In the genomic region with DNA sequence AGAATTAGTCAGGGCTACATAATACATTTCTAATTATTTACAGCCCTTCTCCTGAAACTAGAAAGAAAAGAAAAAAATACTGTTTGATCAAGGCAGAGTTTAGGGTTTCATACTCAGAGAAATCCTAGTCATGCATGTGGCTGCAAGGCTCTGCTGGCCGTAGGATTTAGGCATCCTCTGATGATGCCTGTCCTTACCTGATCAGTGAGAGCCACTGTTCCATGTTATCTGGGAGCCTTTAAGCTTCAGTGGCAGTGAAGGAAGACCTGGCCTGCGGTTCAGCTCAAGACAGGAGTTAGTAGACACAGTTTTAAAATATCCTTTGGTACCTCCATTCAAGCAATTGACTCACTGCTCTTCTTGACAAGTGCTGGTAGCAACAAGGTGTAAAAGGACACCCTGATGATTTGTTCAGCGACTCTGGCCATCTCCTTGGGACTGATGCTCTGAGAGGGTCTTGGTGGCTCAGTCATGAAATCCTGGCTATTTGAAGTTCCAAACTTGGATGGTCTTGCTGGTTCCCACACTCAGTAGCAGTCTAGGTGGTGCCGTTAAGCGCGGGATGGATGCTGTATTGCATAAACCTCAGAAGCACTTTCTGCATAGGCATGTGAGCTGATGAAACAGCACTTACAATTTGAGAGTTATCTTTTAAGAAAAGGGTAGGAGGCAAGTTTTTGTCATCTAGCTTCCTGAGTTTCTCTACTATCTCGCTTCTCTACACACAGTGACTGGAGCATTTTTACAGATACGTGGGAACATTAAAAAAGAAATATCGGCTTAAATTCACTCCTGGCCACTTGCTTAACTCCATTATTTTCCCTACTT, we compare ENCODE assay signal across 20 cellular contexts.
A peak's percentile ranks its signal among the peaks of the same experiment; 100 is the strongest.
DNase-seq lines count a peak whose midpoint lies in the region; ATAC-seq, FAIRE-seq and TF ChIP-seq lines count a peak whose summit lies in the region.
"Had no signal": no experiment of that assay in that cellular context is flagged by ENCODE, and none has a peak within 500 bp of the region (broad histone marks: within the 10 kb centered on the region; RNA-seq: fewer than 3 reads in every experiment).

No MANE protein-coding gene starts in this region.

- FAIRE-seq in GM12891 (lab: Jason Lieb, UNC) = peak; percentile 66
- FAIRE-seq: H54 had no signal

- DNase-seq in GM12891 (ENCODE audit: insufficient read length, low spot score) = no peak
- DNase-seq in NCI-H69 (lab: John Stamatoyannopoulos, UW) = peak; percentile 61
- peak; percentile 34 for DNase-seq in fibroblast of peridontal ligament (ENCODE audit: extremely low read depth)
- no peak for DNase-seq in smooth muscle cell (lab: John Stamatoyannopoulos, UW; ENCODE audit: unreplicated experiment)
- DNase-seq in G401 (ENCODE audit: low spot score) = no peak
- no peak for DNase-seq in COR-L47 (lab: John Stamatoyannopoulos, UW)
- DNase-seq: activated CD4-positive, alpha-beta T cell treated with anti-CD3 and anti-CD28 coated beads, Interleukin-2, amount 50 U/mL, for 4 hours; activated gamma-delta T cell; brain microvascular endothelial cell; CD4-positive, CD25-positive, alpha-beta regulatory T cell; DND-41; hippocampal formation; MG63; naive thymus-derived CD4-positive, alpha-beta T cell; NCI-H1694 treated with DMSO at 0.1 percent for 48 hours; NCI-H446 had no signal

- TF ChIP-seq POLR2A in GM12891 (IDR thresholded peaks at IDR 0.05; ENCODE audit: low read depth, low read length) = no peak

- no peaks in the 10 kb centered on the region for H3K36me3 ChIP-seq in smooth muscle cell (ENCODE audit: low read depth)
- H3K36me3 ChIP-seq: brain microvascular endothelial cell, MG63 had no signal

- H3K4me1 ChIP-seq in smooth muscle cell (ENCODE audit: low read depth) = no peaks in the 10 kb centered on the region

- no peaks in the 10 kb centered on the region for H3K9me3 ChIP-seq in smooth muscle cell (replicated peaks; ENCODE audit: low read depth)
- H3K9me3 ChIP-seq: MG63 had no signal

- H3F3A ChIP-seq in smooth muscle cell (ENCODE audit: low read depth) = peaks cover 13% of the 10 kb centered on the region

- H3K27ac ChIP-seq in smooth muscle cell (ENCODE audit: low read depth) = peak overlapping the region; percentile 74
- H3K27ac ChIP-seq: brain microvascular endothelial cell, SK-N-MC had no signal

- WGBS in smooth muscle cell (ENCODE audit: low lambda C conversion rate) = 89% methylated on average over 9 of the region's 9 CpGs

- H3K79me2 ChIP-seq in smooth muscle cell (ENCODE audit: low read depth) = peaks cover 53% of the 10 kb centered on the region

- H4K20me1 ChIP-seq in smooth muscle cell (ENCODE audit: low read depth) = peaks cover 94% of the 10 kb centered on the region

- H3K27me3 ChIP-seq in smooth muscle cell (ENCODE audit: low read depth) = no peaks in the 10 kb centered on the region
- H3K27me3 ChIP-seq: brain microvascular endothelial cell, MG63 had no signal

- no peak for TF ChIP-seq CTCF in smooth muscle cell (IDR thresholded peaks at IDR 0.05; ENCODE audit: borderline replicate concordance, insufficient read depth, poor library complexity, severe bottlenecking)

- no peak overlapping the region for H3K4me2 ChIP-seq in smooth muscle cell

- no peak for ATAC-seq in GM18867 (IDR thresholded peaks at IDR 0.05; ENCODE audit: unreplicated experiment)
- ATAC-seq: esophagus mucosa; naive thymus-derived CD4-positive, alpha-beta T cell had no signal

- in situ Hi-C loops in G401 (cut with HindIII; ENCODE audit: low sequenced_read_pairs) = no loop called here

- H3K4me3 ChIP-seq in smooth muscle cell = no peak overlapping the region
- H3K4me3 ChIP-seq: MG63 had no signal

- no peak overlapping the region for H3K9ac ChIP-seq in smooth muscle cell (ENCODE audit: low read depth)

- H2AFZ ChIP-seq in smooth muscle cell (ENCODE audit: low read depth) = no peak overlapping the region

TF ChIP-seq in GM12891, 5 proteins besides CTCF, POLR2A, EP300 and RAD21:
- TF ChIP-seq SPI1 (IDR thresholded peaks at IDR 0.05; ENCODE audit: low read depth, low read length) (no peak), POU2F2 (IDR thresholded peaks at IDR 0.05; ENCODE audit: low read depth, low read length) (no peak), TAF1 (IDR thresholded peaks at IDR 0.05; ENCODE audit: low read depth, low read length) (no peak), PAX5 (IDR thresholded peaks at IDR 0.05; ENCODE audit: insufficient read depth, low read length, severe bottlenecking) (no peak), POLR2AphosphoS5 (IDR thresholded peaks at IDR 0.05; ENCODE audit: low read depth, low read length) (no peak)

Comparison
In these comparisons a context has a peak if more than half of its experiments do, and no peak if none do; other contexts are left out.
1. DNase-seq: peak in NCI-H69 (single experiment) and fibroblast of peridontal ligament (single experiment); none in GM12891 (single experiment), smooth muscle cell (single experiment), G401 (single experiment) and COR-L47 (single experiment).